ENCODE assay signal across 25 cellular contexts in the genomic region with DNA sequence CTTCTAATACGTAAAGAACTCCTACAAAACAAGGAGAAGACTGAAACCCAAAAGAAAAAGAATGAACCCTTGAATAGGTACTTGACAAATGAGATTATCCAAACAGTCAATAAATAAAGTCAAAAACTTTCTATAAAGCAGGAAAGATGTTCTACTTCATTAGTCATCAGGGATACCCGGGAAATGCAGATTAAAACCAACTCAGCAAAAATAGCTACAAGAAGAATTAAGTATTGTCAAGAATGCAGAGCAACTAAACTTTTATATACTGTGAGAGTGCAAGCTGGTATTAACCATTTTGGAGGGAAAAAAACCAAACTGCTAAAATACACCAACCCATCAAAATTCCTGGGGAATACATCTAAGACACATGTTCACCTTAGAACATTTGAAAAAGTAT.
"Had no signal": no experiment of that assay in that cellular context is flagged by ENCODE, and none has a peak within 500 bp of the region (broad histone marks: within the 10 kb centered on the region; RNA-seq: fewer than 3 reads in every experiment).

No MANE protein-coding gene starts in this region.

- ATAC-seq: activated CD8-positive, alpha-beta memory T cell treated with anti-CD3 and anti-CD28 coated beads, Interleukin-2, amount 10 ng/mL, durations not matched to agents 7 days and 5 days; activated CD8-positive, alpha-beta T cell treated with anti-CD3 and anti-CD28 coated beads for 36 hours; esophagus mucosa; gastroesophageal sphincter; left cardiac atrium; pancreas; right cardiac atrium; stimulated activated effector memory CD8-positive, alpha-beta T cell treated with anti-CD3 and anti-CD28 coated beads, Interleukin-12 subunit alpha, Interleukin-12 subunit beta, amount 100 ng/mL, for 72 hours; stimulated activated naive CD8-positive, alpha-beta T cell treated with anti-CD3 and anti-CD28 coated beads, Interleukin-15, amount 100 ng/mL, for 72 hours had no signal

- H3K27ac ChIP-seq: gastroesophageal sphincter, neutrophil, pancreas, skin epidermis, tibial nerve, WERI-Rb-1 had no signal

- H3K36me3 ChIP-seq: pancreas had no signal

- H3K9me3 ChIP-seq: gastroesophageal sphincter, neutrophil, pancreas, tibial nerve had no signal

- H3K4me3 ChIP-seq: gastroesophageal sphincter, pancreas, skin epidermis, tibial nerve had no signal

- H3K27me3 ChIP-seq: gastroesophageal sphincter, neutrophil, pancreas, tibial nerve had no signal

- DNase-seq: activated CD4-positive, alpha-beta T cell treated with anti-CD3 and anti-CD28 coated beads, Interleukin-2, amount 10 ng/mL, durations not matched to agents 7 days and 5 days; activated CD4-positive, CD25-positive, alpha-beta regulatory T cell treated with anti-CD3 and anti-CD28 coated beads, Interleukin-2, amount 50 U/mL, for 72 hours; activated CD8-positive, alpha-beta memory T cell treated with anti-CD3 and anti-CD28 coated beads, Interleukin-2, amount 10 ng/mL, durations not matched to agents 7 days and 5 days; activated CD8-positive, alpha-beta T cell treated with anti-CD3 and anti-CD28 coated beads for 36 hours; activated gamma-delta T cell; activated T-cell treated with anti-CD3 and anti-CD28 coated beads for 4 hours; aorta; central memory CD4-positive, alpha-beta T cell; effector memory CD4-positive, alpha-beta T cell; head of caudate nucleus; hypothalamus; islet precursor cell; left cardiac atrium; pancreas; right cardiac atrium; stimulated activated CD4-positive, alpha-beta T cell treated with anti-CD3 and anti-CD28 coated beads, Interleukin-2, amount 100 ng/mL, for 24 hours; stimulated activated naive CD8-positive, alpha-beta T cell treated with anti-CD3 and anti-CD28 coated beads, Interleukin-15, amount 100 ng/mL, for 72 hours; WERI-Rb-1 had no signal

- FAIRE-seq: pancreas, TTC549 had no signal
